Comparison of ENCODE assay signal across 1 cellular context in the genomic region with DNA sequence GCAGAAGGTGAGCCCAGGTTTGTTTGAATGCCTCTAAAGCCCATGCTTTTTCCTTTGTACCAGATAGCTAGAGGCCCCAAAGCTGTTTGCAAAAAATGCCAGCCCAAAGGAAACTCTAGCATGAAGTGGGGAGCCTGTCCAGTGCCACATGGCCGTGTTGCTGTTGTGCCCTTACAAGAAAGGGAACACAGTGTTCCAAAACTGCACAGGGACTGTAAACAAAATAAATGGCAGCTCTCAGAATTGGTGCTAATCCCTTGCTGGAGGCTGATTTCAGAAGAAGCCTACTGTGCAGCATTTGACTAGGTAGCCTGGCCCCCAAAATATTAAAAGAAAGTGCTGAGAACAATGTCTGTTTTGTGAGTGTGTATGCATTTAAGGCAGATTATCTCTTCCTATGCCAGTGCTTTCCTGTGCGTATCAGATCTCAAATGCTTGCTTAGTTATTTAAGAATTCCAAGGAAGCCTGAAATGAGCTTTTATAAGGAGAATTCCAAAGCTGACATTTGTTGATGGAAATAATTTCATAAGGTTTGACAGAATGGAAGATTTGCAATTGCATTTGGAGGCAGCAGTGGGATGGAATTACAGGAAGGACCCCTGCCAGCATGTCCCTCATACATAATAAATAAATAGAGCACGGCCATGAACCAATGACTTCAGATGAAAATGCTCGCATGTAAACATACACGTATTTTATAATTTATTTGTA.
TF ChIP-seq lines count a peak whose summit lies in the region.

No MANE protein-coding gene starts in this region.

TF ChIP-seq in endothelial cell of umbilical vein, 7 proteins besides CTCF, POLR2A, EP300 and RAD21 (continued from another document):
- no peak for TF ChIP-seq EZH2 (IDR thresholded peaks at IDR 0.05; ENCODE audit: borderline replicate concordance, low read depth, low read length, severe bottlenecking)
- no peak for TF ChIP-seq GATA2 (IDR thresholded peaks at IDR 0.05; ENCODE audit: insufficient read depth, insufficient read length, low read depth, low read length)
- no peak for TF ChIP-seq MAX (IDR thresholded peaks at IDR 0.05; ENCODE audit: insufficient read depth, insufficient read length)
- TF ChIP-seq POLR2AphosphoS5 (IDR thresholded peaks at IDR 0.05; ENCODE audit: insufficient read depth, low read depth, low read length), result no peak
TF ChIP-seq in endothelial cell of umbilical vein: peak in this region for 0.
